8 cellular contexts compared by ENCODE assay signal in the genomic region with DNA sequence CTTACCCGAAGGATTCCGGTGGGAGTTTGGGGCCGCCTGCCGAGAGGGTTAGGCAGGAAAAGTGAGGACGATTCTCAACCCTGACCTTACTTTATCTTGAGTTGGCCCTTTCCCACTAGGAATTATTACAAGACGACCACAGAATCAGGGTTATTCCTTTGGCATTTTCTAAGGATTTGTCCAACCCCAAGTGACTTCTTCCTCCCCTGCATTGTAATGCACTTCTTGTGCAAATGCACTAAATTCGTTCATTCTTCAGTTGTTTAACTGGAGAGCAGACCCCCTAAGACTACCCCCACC. TPM values are rescaled to one million over a fixed set of nuclear protein-coding genes. Genes with fewer than 3 reads are reported as not detected.
A peak's percentile ranks its signal among the peaks of the same experiment; 100 is the strongest.
DNase-seq lines count a peak whose midpoint lies in the region; ATAC-seq and TF ChIP-seq lines count a peak whose summit lies in the region.

No MANE protein-coding gene starts in this region.

- H3K9me3 ChIP-seq in psoas muscle: no peaks in the 10 kb centered on the region

- DNase-seq in GM12865 (ENCODE audit: low read depth) (no peak), SK-MEL-5 (ENCODE audit: low read depth, low spot score) (peak; percentile 10), fibroblast of mammary gland (ENCODE audit: low read depth) (no peak), psoas muscle (no peak), putamen (ENCODE audit: low spot score) (no peak), NOMO-1 (lab: John Stamatoyannopoulos, UW; ENCODE audit: unreplicated experiment in 2 of 2) (no peak)

- ATAC-seq in psoas muscle (no peak), GM18873 (IDR thresholded peaks at IDR 0.05; ENCODE audit: low FRiP score, unreplicated experiment) (no peak), GM19328 (IDR thresholded peaks at IDR 0.05; ENCODE audit: unreplicated experiment) (no peak)

- in situ Hi-C loops in SK-MEL-5 (cut with HindIII; ENCODE audit: low pct_unique_long_range_greater_than_20kb, low sequenced_read_pairs): no loop called here

- H3K4me3 ChIP-seq in GM12865 (ENCODE audit: low read depth, low read length) (peak overlapping the region; percentile 85), fibroblast of mammary gland (ENCODE audit: control insufficient read depth, low read depth, low read length) (peak overlapping the region; percentile 98), psoas muscle (peak overlapping the region; percentile 90)

- no peaks in the 10 kb centered on the region for H3K27me3 ChIP-seq in psoas muscle (ENCODE audit: insufficient read depth in 3 of 3, low read length in 2 of 3)

- peak overlapping the region; percentile 96 for H3K27ac ChIP-seq in psoas muscle

- no peak for TF ChIP-seq CTCF in GM12865 (IDR thresholded peaks at IDR 0.05; ENCODE audit: insufficient read depth, low read depth, low read length, missing control alignments)
- no peak for TF ChIP-seq CTCF in fibroblast of mammary gland (conservative IDR thresholded peaks at IDR 0.05; ENCODE audit: control insufficient read depth, insufficient read depth, low read depth, low read length)
- no peak for TF ChIP-seq CTCF in psoas muscle (IDR thresholded peaks at IDR 0.05)

- H3K36me3 ChIP-seq in psoas muscle (ENCODE audit: insufficient read depth in 1 of 2, low read depth in 1 of 2): no peaks in the 10 kb centered on the region

- WGBS in psoas muscle, 3 donors: 2% methylated on average over 7 of the region's 7 CpGs

- intact Hi-C loops in psoas muscle (cut with DNase I): no loop called here

- peaks cover 18% of the 10 kb centered on the region for H3K4me1 ChIP-seq in psoas muscle

RNA-seq across cellular contexts. Expression of gene TMEM217, which starts 0.4 kb away (rescaled TPM):
- total RNA-seq in SK-MEL-5 (2014; rRNA removed; shearing (Covaris generic)): 0.11 and 0.40 TPM in 2 replicates
- 0.14 and 1.2 TPM in 2 replicates for polyA plus RNA-seq in SK-MEL-5 (2015; cell fraction: cytosol; rRNA removed)
- not detected in 2 replicates for polyA plus RNA-seq in SK-MEL-5 (2015; cell fraction: nucleus; rRNA removed)
- total RNA-seq in psoas muscle: 1 to 10 TPM in 1 of 4 donors, under 1 TPM in 2, not detected in 1; 0.47 to 4.3 (median 0.97) TPM
- polyA plus RNA-seq in psoas muscle: under 1 TPM; 0.05 to 0.15 (median 0.14) TPM

RNA-seq across cellular contexts. Expression of gene TBC1D22B, which starts 0.8 kb away (rescaled TPM):
- 6.5 and 7.1 TPM in 2 replicates for total RNA-seq in SK-MEL-5 (2014; rRNA removed; shearing (Covaris generic))
- 10.2 and 10.7 TPM in 2 replicates for polyA plus RNA-seq in SK-MEL-5 (2015; cell fraction: cytosol; rRNA removed)
- polyA plus RNA-seq in SK-MEL-5 (2015; cell fraction: nucleus; rRNA removed): 9.3 and 9.8 TPM in 2 replicates
- total RNA-seq in psoas muscle: 10 to 100 TPM in 3 of 4 donors, 1 to 10 TPM in 1; 6.3 to 25.6 (median 11.5) TPM
- 1 to 10 TPM; 4.3 to 9.0 (median 6.7) TPM for polyA plus RNA-seq in psoas muscle
